In genomic region chr2:3518496-3519254, GRCh38 we compare ENCODE assay signal across 8 cellular contexts. TPM values are rescaled to one million over a fixed set of nuclear protein-coding genes. Genes with fewer than 3 reads are reported as not detected.
A peak's percentile ranks its signal among the peaks of the same experiment; 100 is the strongest.
DNase-seq lines count a peak whose midpoint lies in the region; ATAC-seq and TF ChIP-seq lines count a peak whose summit lies in the region.

No MANE protein-coding gene starts in this region.

- peak; percentile 82 for ATAC-seq in GM18502 (IDR thresholded peaks at IDR 0.05; ENCODE audit: poor library complexity, unreplicated experiment)
- peak; percentile 72 for ATAC-seq in HG02943 (IDR thresholded peaks at IDR 0.05; ENCODE audit: low read depth, unreplicated experiment)
- peak; percentile 97 for ATAC-seq in aorta (ENCODE audit: low FRiP score)

- H3K9me3 ChIP-seq in ascending aorta (no peaks in the 10 kb centered on the region), aorta (ENCODE audit: control insufficient read depth, low read length) (no peaks in the 10 kb centered on the region)

- H3K27ac ChIP-seq in ascending aorta (peak overlapping the region; percentile 97 to 100), rectal smooth muscle tissue (ENCODE audit: low read depth, low read length) (peak overlapping the region; percentile 99), aorta (ENCODE audit: low read depth in 1 of 2, low read length in 2 of 2) (peak overlapping the region; percentile 93 to 98)

- DNase-seq in NCI-H187 (lab: John Stamatoyannopoulos, UW) (peak; percentile 99), T-helper 2 cell (peak; percentile 96 to 99 (median 97)), ascending aorta (ENCODE audit: low spot score in 2 of 2) (peak; percentile 91 to 98), hepatic stellate cell (ENCODE audit: low spot score) (peak; percentile 100), aorta (peak; percentile 99 to 100)

- no peak for TF ChIP-seq CTCF in ascending aorta (IDR thresholded peaks at IDR 0.05)

- peak overlapping the region; percentile 59 for H3K9ac ChIP-seq in rectal smooth muscle tissue (ENCODE audit: low read length)

- H3K4me1 ChIP-seq in ascending aorta (peaks cover 4 to 18% of the 10 kb centered on the region in 2 donors), rectal smooth muscle tissue (ENCODE audit: control insufficient read depth, insufficient read depth, low read length) (peaks cover 21% of the 10 kb centered on the region), aorta (ENCODE audit: control insufficient read depth in 1 of 2, insufficient read depth in 2 of 2, low read length in 2 of 2) (peaks cover 0 to 1% of the 10 kb centered on the region in 2 donors)

- no peaks in the 10 kb centered on the region for H3K27me3 ChIP-seq in ascending aorta
- no peaks in the 10 kb centered on the region for H3K27me3 ChIP-seq in rectal smooth muscle tissue (ENCODE audit: control insufficient read depth, insufficient read depth, low read length)
- no peaks in the 10 kb centered on the region for H3K27me3 ChIP-seq in aorta (ENCODE audit: control insufficient read depth in 1 of 2, insufficient read depth in 2 of 2, low read length in 1 of 2)

- intact Hi-C loops in ascending aorta (cut with DNase I) = loop anchor here (1.0 kb wide), 5 partner anchors 18 to 57 kb away; partner anchors contain the start of genes RNASEH1 and RPS7
- intact Hi-C loops in aorta (cut with DNase I) = loop anchor here in 1 of 2 donors (1.0 to 5.0 kb wide), 4 partner anchors 18 to 56 kb away; partner anchors contain the start of genes RNASEH1 and RPS7

- H3K4me3 ChIP-seq in ascending aorta (peak overlapping the region; percentile 84 to 93), rectal smooth muscle tissue (ENCODE audit: low read length) (peak overlapping the region; percentile 87), aorta (ENCODE audit: low read length in 2 of 2) (peak overlapping the region; percentile 87 to 94)

- WGBS in aorta, 2 donors = 0 to 1% methylated on average over 66 to 67 of the region's 67 CpGs

- peaks cover 8 to 10% of the 10 kb centered on the region in 2 donors for H3K36me3 ChIP-seq in ascending aorta
- no peaks in the 10 kb centered on the region for H3K36me3 ChIP-seq in rectal smooth muscle tissue (ENCODE audit: control insufficient read depth, insufficient read depth, low read length)
- H3K36me3 ChIP-seq in aorta (ENCODE audit: control insufficient read depth in 1 of 2, insufficient read depth in 2 of 2, low read length in 1 of 2) = no peaks in the 10 kb centered on the region

RNA-seq across cellular contexts. Expression of gene ADI1, which starts 0.7 kb away (rescaled TPM):
- 40.9 TPM for total RNA-seq in ascending aorta
- 10 to 100 TPM; 63.7 to 70.7 TPM for total RNA-seq in aorta
- 100 to 1,000 TPM; 158 to 206 TPM for polyA plus RNA-seq in aorta

RNA-seq across cellular contexts. Expression of gene RNASEH1, which starts 39.5 kb away (rescaled TPM):
- 9.3 TPM for total RNA-seq in ascending aorta
- total RNA-seq in aorta = 10 to 100 TPM; 19.9 to 20.1 TPM
- 10 to 100 TPM; 11.0 to 19.5 TPM for polyA plus RNA-seq in aorta

RNA-seq across cellular contexts. Expression of gene RPS7, which starts 56.4 kb away (rescaled TPM):
- 1,995 TPM for total RNA-seq in ascending aorta
- total RNA-seq in aorta = 100 to 1,000 TPM; 840 to 917 TPM
- polyA plus RNA-seq in aorta = 1,000 to 10,000 TPM; 1,928 to 3,519 TPM

Comparison
In these comparisons a context has a peak if more than half of its experiments do, and no peak if none do; other contexts are left out.
1. Peak in every context shown above with its lines: DNase-seq, ATAC-seq, H3K4me3 ChIP-seq and H3K27ac ChIP-seq.